1 cellular context compared by ENCODE assay signal in the genomic region with DNA sequence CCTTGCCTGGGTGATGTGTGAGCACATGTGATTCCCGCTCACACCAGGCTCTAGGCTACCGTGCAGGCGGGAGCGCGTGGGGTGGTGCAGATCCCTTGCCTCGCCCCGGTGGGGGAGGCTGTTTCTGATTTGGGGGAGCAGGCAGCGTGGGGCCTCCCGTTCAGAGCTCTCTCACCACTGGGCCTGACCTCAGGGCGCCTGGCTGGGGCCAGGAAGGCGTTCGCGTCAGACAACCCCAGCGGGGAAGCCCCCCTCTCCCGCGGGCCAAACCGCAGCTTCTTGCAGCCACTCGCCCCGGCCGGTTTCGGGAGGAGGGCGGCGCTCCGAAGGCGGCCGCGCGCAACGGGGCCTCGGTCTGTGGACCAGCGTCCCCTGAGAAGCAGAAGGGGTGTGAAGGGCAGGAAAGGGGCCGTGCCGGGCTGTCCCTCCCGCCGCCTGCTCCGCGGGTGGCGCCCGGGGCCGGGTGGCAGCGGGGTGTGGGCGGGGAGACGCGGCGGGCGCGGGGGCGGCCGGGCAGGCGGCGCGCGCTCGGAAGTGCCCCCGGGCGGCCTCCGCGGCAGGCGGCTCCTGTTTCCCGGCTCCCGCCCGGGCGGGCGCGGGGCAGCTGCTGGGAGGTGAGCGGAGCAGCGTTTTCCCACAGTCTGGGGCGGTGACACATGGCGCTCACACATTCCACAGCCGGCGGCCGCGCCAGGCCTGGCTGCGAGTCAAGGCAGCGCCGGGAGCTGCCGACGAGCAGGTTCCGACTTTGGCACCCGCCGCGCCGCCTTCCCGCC.
TF ChIP-seq lines count a peak whose summit lies in the region.

No MANE protein-coding gene starts in this region.

TF ChIP-seq in H1, 55 proteins besides CTCF, POLR2A, EP300 and RAD21:
- TF ChIP-seq SIN3A (conservative IDR thresholded peaks at IDR 0.05 in 1 of 2, IDR thresholded peaks at IDR 0.05 in 1 of 2; ENCODE audit: low read depth in 1 of 2, low read length in 2 of 2) (no peak), NRF1 (IDR thresholded peaks at IDR 0.05; ENCODE audit: low read depth, low read length) (no peak), SIRT6 (IDR thresholded peaks at IDR 0.05; ENCODE audit: low read length) (no peak), RBBP5 (IDR thresholded peaks at IDR 0.05; ENCODE audit: borderline replicate concordance, low read depth, low read length) (no peak), KDM4A (IDR thresholded peaks at IDR 0.05; ENCODE audit: low read depth, low read length, severe bottlenecking) (peak; percentile 64), RNF2 (IDR thresholded peaks at IDR 0.05; ENCODE audit: borderline replicate concordance, low read depth, low read length, missing control alignments, poor library complexity, severe bottlenecking) (peak; percentile 59), BCL11A (IDR thresholded peaks at IDR 0.05; ENCODE audit: low read depth in 2 of 2, low read length in 2 of 2) (no peak), TBP (IDR thresholded peaks at IDR 0.05; ENCODE audit: low read depth, low read length) (no peak), SRF (IDR thresholded peaks at IDR 0.05; ENCODE audit: low read depth, low read length) (no peak), HDAC6 (IDR thresholded peaks at IDR 0.05; ENCODE audit: low read depth, low read length) (no peak), PHF8 (conservative IDR thresholded peaks at IDR 0.05; ENCODE audit: low read depth, low read length) (no peak), MAFK (IDR thresholded peaks at IDR 0.05; ENCODE audit: low read depth, low read length) (no peak), POLR2AphosphoS5 (IDR thresholded peaks at IDR 0.05; ENCODE audit: low read depth, low read length) (no peak), EZH2 (IDR thresholded peaks at IDR 0.05; ENCODE audit: low read depth, low read length, severe bottlenecking) (no peak), NANOG (IDR thresholded peaks at IDR 0.05; ENCODE audit: insufficient read depth, low read depth, low read length, poor library complexity, severe bottlenecking) (no peak), JUND (IDR thresholded peaks at IDR 0.05; ENCODE audit: low read length) (no peak), TCF12 (IDR thresholded peaks at IDR 0.05; ENCODE audit: low read depth, low read length) (no peak), CBX5 (IDR thresholded peaks at IDR 0.05; ENCODE audit: low read depth, low read length) (no peak), HDAC2 (IDR thresholded peaks at IDR 0.05; ENCODE audit: borderline replicate concordance in 1 of 2, low read depth in 2 of 2, low read length in 2 of 2) (no peak; a peak in 1 of 4 replicates), SP4 (IDR thresholded peaks at IDR 0.05; ENCODE audit: low read length) (no peak), RFX5 (IDR thresholded peaks at IDR 0.05; ENCODE audit: borderline replicate concordance, low read depth, low read length) (no peak), ASH2L (IDR thresholded peaks at IDR 0.05; ENCODE audit: low read length) (no peak), JUN (IDR thresholded peaks at IDR 0.05; ENCODE audit: low read depth, low read length) (no peak), CEBPB (IDR thresholded peaks at IDR 0.05; ENCODE audit: low read depth, low read length) (no peak), ZNF274 (IDR thresholded peaks at IDR 0.05; ENCODE audit: borderline replicate concordance, extremely low read depth, low read length) (no peak), CBX8 (IDR thresholded peaks at IDR 0.05; ENCODE audit: borderline replicate concordance, low read depth, low read length) (no peak), TAF7 (optimal IDR thresholded peaks at IDR 0.05; ENCODE audit: borderline replicate concordance, low read depth, low read length) (no peak), KDM5A (IDR thresholded peaks at IDR 0.05; ENCODE audit: low read length) (no peak), POU5F1 (IDR thresholded peaks at IDR 0.05; ENCODE audit: low read depth, low read length) (no peak), CHD2 (IDR thresholded peaks at IDR 0.05; ENCODE audit: low read length) (no peak), CTBP2 (IDR thresholded peaks at IDR 0.05; ENCODE audit: borderline replicate concordance, insufficient read depth, insufficient read length, low read length) (no peak), BRCA1 (IDR thresholded peaks at IDR 0.05; ENCODE audit: low read depth, low read length) (no peak), SIX5 (IDR thresholded peaks at IDR 0.05; ENCODE audit: low read depth, low read length) (no peak), EGR1 (IDR thresholded peaks at IDR 0.05; ENCODE audit: borderline replicate concordance, low read depth, low read length) (peak; percentile 51; the same call in 1 of the 2 replicates), CHD1 (IDR thresholded peaks at IDR 0.05; ENCODE audit: low read depth, low read length) (no peak), SAP30 (IDR thresholded peaks at IDR 0.05; ENCODE audit: insufficient read depth, insufficient replicate concordance, low read length) (no peak), RXRA (IDR thresholded peaks at IDR 0.05; ENCODE audit: insufficient read depth, low read depth, low read length) (no peak), GABPA (IDR thresholded peaks at IDR 0.05; ENCODE audit: borderline replicate concordance, insufficient read depth, low read length) (no peak), CREB1 (IDR thresholded peaks at IDR 0.05) (no peak), SUZ12 (IDR thresholded peaks at IDR 0.05; ENCODE audit: low read length) (peak; percentile 38; the same call in 1 of the 2 replicates), TAF1 (IDR thresholded peaks at IDR 0.05; ENCODE audit: low read depth, low read length) (no peak), BACH1 (IDR thresholded peaks at IDR 0.05; ENCODE audit: low read length) (0 out of 2 replicates have a peak, but pooled peaks have one; percentile 25), SP1 (IDR thresholded peaks at IDR 0.05; ENCODE audit: low read depth, low read length) (no peak), KDM1A (IDR thresholded peaks at IDR 0.05; ENCODE audit: borderline replicate concordance, low read length) (no peak; the same call in 1 of the 2 replicates), GTF2F1 (IDR thresholded peaks at IDR 0.05; ENCODE audit: borderline replicate concordance, low read depth, low read length) (no peak), YY1 (IDR thresholded peaks at IDR 0.05; ENCODE audit: low read depth, low read length) (no peak), TEAD4 (IDR thresholded peaks at IDR 0.05; ENCODE audit: low read depth, low read length) (peak; percentile 54; the same call in 1 of the 2 replicates), FOSL1 (IDR thresholded peaks at IDR 0.05; ENCODE audit: insufficient read depth, low read depth, low read length) (no peak)
- TF ChIP-seq, protein P1, sequence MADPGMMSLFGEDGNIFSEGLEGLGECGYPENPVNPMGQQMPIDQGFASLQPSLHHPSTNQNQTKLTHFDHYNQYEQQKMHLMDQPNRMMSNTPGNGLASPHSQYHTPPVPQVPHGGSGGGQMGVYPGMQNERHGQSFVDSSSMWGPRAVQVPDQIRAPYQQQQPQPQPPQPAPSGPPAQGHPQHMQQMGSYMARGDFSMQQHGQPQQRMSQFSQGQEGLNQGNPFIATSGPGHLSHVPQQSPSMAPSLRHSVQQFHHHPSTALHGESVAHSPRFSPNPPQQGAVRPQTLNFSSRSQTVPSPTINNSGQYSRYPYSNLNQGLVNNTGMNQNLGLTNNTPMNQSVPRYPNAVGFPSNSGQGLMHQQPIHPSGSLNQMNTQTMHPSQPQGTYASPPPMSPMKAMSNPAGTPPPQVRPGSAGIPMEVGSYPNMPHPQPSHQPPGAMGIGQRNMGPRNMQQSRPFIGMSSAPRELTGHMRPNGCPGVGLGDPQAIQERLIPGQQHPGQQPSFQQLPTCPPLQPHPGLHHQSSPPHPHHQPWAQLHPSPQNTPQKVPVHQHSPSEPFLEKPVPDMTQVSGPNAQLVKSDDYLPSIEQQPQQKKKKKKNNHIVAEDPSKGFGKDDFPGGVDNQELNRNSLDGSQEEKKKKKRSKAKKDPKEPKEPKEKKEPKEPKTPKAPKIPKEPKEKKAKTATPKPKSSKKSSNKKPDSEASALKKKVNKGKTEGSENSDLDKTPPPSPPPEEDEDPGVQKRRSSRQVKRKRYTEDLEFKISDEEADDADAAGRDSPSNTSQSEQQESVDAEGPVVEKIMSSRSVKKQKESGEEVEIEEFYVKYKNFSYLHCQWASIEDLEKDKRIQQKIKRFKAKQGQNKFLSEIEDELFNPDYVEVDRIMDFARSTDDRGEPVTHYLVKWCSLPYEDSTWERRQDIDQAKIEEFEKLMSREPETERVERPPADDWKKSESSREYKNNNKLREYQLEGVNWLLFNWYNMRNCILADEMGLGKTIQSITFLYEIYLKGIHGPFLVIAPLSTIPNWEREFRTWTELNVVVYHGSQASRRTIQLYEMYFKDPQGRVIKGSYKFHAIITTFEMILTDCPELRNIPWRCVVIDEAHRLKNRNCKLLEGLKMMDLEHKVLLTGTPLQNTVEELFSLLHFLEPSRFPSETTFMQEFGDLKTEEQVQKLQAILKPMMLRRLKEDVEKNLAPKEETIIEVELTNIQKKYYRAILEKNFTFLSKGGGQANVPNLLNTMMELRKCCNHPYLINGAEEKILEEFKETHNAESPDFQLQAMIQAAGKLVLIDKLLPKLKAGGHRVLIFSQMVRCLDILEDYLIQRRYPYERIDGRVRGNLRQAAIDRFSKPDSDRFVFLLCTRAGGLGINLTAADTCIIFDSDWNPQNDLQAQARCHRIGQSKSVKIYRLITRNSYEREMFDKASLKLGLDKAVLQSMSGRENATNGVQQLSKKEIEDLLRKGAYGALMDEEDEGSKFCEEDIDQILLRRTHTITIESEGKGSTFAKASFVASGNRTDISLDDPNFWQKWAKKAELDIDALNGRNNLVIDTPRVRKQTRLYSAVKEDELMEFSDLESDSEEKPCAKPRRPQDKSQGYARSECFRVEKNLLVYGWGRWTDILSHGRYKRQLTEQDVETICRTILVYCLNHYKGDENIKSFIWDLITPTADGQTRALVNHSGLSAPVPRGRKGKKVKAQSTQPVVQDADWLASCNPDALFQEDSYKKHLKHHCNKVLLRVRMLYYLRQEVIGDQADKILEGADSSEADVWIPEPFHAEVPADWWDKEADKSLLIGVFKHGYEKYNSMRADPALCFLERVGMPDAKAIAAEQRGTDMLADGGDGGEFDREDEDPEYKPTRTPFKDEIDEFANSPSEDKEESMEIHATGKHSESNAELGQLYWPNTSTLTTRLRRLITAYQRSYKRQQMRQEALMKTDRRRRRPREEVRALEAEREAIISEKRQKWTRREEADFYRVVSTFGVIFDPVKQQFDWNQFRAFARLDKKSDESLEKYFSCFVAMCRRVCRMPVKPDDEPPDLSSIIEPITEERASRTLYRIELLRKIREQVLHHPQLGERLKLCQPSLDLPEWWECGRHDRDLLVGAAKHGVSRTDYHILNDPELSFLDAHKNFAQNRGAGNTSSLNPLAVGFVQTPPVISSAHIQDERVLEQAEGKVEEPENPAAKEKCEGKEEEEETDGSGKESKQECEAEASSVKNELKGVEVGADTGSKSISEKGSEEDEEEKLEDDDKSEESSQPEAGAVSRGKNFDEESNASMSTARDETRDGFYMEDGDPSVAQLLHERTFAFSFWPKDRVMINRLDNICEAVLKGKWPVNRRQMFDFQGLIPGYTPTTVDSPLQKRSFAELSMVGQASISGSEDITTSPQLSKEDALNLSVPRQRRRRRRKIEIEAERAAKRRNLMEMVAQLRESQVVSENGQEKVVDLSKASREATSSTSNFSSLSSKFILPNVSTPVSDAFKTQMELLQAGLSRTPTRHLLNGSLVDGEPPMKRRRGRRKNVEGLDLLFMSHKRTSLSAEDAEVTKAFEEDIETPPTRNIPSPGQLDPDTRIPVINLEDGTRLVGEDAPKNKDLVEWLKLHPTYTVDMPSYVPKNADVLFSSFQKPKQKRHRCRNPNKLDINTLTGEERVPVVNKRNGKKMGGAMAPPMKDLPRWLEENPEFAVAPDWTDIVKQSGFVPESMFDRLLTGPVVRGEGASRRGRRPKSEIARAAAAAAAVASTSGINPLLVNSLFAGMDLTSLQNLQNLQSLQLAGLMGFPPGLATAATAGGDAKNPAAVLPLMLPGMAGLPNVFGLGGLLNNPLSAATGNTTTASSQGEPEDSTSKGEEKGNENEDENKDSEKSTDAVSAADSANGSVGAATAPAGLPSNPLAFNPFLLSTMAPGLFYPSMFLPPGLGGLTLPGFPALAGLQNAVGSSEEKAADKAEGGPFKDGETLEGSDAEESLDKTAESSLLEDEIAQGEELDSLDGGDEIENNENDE (IDR thresholded peaks at IDR 0.05; ENCODE audit: insufficient replicate concordance, low read length) = no peak
- TF ChIP-seq, protein P2, sequence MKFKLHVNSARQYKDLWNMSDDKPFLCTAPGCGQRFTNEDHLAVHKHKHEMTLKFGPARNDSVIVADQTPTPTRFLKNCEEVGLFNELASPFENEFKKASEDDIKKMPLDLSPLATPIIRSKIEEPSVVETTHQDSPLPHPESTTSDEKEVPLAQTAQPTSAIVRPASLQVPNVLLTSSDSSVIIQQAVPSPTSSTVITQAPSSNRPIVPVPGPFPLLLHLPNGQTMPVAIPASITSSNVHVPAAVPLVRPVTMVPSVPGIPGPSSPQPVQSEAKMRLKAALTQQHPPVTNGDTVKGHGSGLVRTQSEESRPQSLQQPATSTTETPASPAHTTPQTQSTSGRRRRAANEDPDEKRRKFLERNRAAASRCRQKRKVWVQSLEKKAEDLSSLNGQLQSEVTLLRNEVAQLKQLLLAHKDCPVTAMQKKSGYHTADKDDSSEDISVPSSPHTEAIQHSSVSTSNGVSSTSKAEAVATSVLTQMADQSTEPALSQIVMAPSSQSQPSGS (IDR thresholded peaks at IDR 0.05; ENCODE audit: low read length) = no peak
- TF ChIP-seq, protein P3, sequence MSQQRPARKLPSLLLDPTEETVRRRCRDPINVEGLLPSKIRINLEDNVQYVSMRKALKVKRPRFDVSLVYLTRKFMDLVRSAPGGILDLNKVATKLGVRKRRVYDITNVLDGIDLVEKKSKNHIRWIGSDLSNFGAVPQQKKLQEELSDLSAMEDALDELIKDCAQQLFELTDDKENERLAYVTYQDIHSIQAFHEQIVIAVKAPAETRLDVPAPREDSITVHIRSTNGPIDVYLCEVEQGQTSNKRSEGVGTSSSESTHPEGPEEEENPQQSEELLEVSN (IDR thresholded peaks at IDR 0.05) = peak; percentile 100
- TF ChIP-seq, protein P4, sequence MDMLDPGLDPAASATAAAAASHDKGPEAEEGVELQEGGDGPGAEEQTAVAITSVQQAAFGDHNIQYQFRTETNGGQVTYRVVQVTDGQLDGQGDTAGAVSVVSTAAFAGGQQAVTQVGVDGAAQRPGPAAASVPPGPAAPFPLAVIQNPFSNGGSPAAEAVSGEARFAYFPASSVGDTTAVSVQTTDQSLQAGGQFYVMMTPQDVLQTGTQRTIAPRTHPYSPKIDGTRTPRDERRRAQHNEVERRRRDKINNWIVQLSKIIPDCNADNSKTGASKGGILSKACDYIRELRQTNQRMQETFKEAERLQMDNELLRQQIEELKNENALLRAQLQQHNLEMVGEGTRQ (IDR thresholded peaks at IDR 0.05; ENCODE audit: low read length) = no peak
- TF ChIP-seq, protein P5, sequence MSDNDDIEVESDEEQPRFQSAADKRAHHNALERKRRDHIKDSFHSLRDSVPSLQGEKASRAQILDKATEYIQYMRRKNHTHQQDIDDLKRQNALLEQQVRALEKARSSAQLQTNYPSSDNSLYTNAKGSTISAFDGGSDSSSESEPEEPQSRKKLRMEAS (IDR thresholded peaks at IDR 0.05) = peak; percentile 99
- TF ChIP-seq, protein P6, sequence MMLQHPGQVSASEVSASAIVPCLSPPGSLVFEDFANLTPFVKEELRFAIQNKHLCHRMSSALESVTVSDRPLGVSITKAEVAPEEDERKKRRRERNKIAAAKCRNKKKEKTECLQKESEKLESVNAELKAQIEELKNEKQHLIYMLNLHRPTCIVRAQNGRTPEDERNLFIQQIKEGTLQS (IDR thresholded peaks at IDR 0.05; ENCODE audit: insufficient read depth, low read depth, low read length) = no peak
